32 cellular contexts compared by ENCODE assay signal in the genomic region with DNA sequence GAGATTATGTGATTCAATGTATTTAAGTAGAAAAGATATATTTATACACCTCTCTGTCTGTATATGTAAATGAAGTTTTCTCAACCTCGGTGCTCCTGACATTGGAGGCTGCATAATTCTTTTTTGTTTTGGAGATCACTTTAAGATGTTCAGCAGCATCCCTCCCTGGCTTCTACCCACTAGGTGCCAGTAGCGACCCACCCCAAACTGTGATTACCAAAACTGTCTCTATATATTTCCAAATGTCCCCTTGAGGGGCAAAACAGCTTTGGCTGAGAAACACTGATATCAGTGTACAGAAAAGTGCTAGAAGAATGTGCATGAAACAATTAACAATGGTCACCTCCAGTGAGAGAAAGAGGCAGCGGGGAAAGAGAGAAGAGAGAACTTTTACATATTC. TPM values are rescaled to one million over a fixed set of nuclear protein-coding genes. Genes with fewer than 3 reads are reported as not detected.
DNase-seq lines count a peak whose midpoint lies in the region; ATAC-seq and TF ChIP-seq lines count a peak whose summit lies in the region.
"Had no signal": no experiment of that assay in that cellular context is flagged by ENCODE, and none has a peak within 500 bp of the region (broad histone marks: within the 10 kb centered on the region; RNA-seq: fewer than 3 reads in every experiment).

No MANE protein-coding gene starts in this region.

- 40 to 60% methylated on average over 3 of the region's 3 CpGs for WGBS in thyroid gland, 2 donors

- H3K36me3 Mint-ChIP-seq in brain (peaks cover 45% of the 10 kb centered on the region), type B pancreatic cell (no peaks in the 10 kb centered on the region)
- H3K36me3 Mint-ChIP-seq in natural killer cell treated with Interleukin-12 subunit alpha and Interleukin-12 subunit beta and Interleukin-15 and Interleukin-18, amount 100 ng/mL, for 72 hours: no peaks in the 10 kb centered on the region
- H3K36me3 Mint-ChIP-seq: naive thymus-derived CD8-positive, alpha-beta T cell; T-cell had no signal

- H3K4me3 Mint-ChIP-seq in brain (peak overlapping the region in 1 of 5 experiments; percentile 21), type B pancreatic cell (no peak overlapping the region)
- H3K4me3 Mint-ChIP-seq in natural killer cell treated with Interleukin-12 subunit alpha and Interleukin-12 subunit beta and Interleukin-15 and Interleukin-18, amount 100 ng/mL, for 72 hours: no peak overlapping the region
- H3K4me3 Mint-ChIP-seq: activated naive CD4-positive, alpha-beta T cell treated with anti-CD3 and anti-CD28 coated beads for 36 hours; activated T-cell treated with anti-CD3 and anti-CD28 coated beads, Interleukin-2, amount 50 U/mL, for 24 hours; effector memory CD8-positive, alpha-beta T cell; mesothelial cell of epicardium; naive thymus-derived CD8-positive, alpha-beta T cell; T-cell had no signal

- ATAC-seq in natural killer cell treated with Interleukin-12 subunit alpha and Interleukin-12 subunit beta and Interleukin-15 and Interleukin-18, amount 100 ng/mL, for 72 hours: no peak
- ATAC-seq: effector memory CD8-positive, alpha-beta T cell; HCT116; left lung; naive thymus-derived CD8-positive, alpha-beta T cell; pancreas; T-cell had no signal

- H3K27ac Mint-ChIP-seq in brain (peak overlapping the region in 2 of 5 experiments; percentile 43 to 64), type B pancreatic cell (no peak overlapping the region)
- no peak overlapping the region for H3K27ac Mint-ChIP-seq in natural killer cell treated with Interleukin-12 subunit alpha and Interleukin-12 subunit beta and Interleukin-15 and Interleukin-18, amount 100 ng/mL, for 72 hours
- H3K27ac Mint-ChIP-seq: activated naive CD4-positive, alpha-beta T cell treated with anti-CD3 and anti-CD28 coated beads for 36 hours; activated T-cell treated with anti-CD3 and anti-CD28 coated beads, Interleukin-2, amount 50 U/mL, for 24 hours; effector memory CD8-positive, alpha-beta T cell; mesothelial cell of epicardium; naive thymus-derived CD8-positive, alpha-beta T cell; T-cell had no signal

- no peak for TF ChIP-seq POLR2A in thyroid gland (IDR thresholded peaks at IDR 0.05)

- H3K27me3 Mint-ChIP-seq in brain (no peaks in the 10 kb centered on the region), type B pancreatic cell (peaks cover 3% of the 10 kb centered on the region)
- H3K27me3 Mint-ChIP-seq in natural killer cell treated with Interleukin-12 subunit alpha and Interleukin-12 subunit beta and Interleukin-15 and Interleukin-18, amount 100 ng/mL, for 72 hours: peaks cover 0 to 2% of the 10 kb centered on the region in 2 donors
- H3K27me3 Mint-ChIP-seq: effector memory CD8-positive, alpha-beta T cell; naive thymus-derived CD8-positive, alpha-beta T cell had no signal

- TF ChIP-seq CTCF in brain (conservative IDR thresholded peaks at IDR 0.05) (peak; percentile 42 to 54), type B pancreatic cell (conservative IDR thresholded peaks at IDR 0.05) (peak; percentile 64), thyroid gland (IDR thresholded peaks at IDR 0.05) (no peak)

- no peaks in the 10 kb centered on the region for H3K4me1 ChIP-seq in thyroid gland
- H3K4me1 ChIP-seq: BLaER1 treated with 17β-estradiol and CSF1 and Interleukin-3, amounts not matched to agents 10 nM and 100 nM; breast epithelium; esophagus muscularis mucosa; left lung; pancreas; right atrium auricular region had no signal

- no peaks in the 10 kb centered on the region for H3K27me3 ChIP-seq in thyroid gland
- H3K27me3 ChIP-seq: right atrium auricular region had no signal

- no peak overlapping the region for H3K4me3 ChIP-seq in thyroid gland (replicated peaks in 1 of 3)
- H3K4me3 ChIP-seq: BLaER1 treated with 17β-estradiol and CSF1 and Interleukin-3, amounts not matched to agents 10 nM and 100 nM; breast epithelium; esophagus muscularis mucosa; left lung; pancreas; right atrium auricular region had no signal

- peak; percentile 1 for DNase-seq in NCI-H446 treated with DMSO at 0.1 percent for 48 hours (lab: John Stamatoyannopoulos, UW)
- no peak for DNase-seq in NCI-H446 (lab: John Stamatoyannopoulos, UW)
- DNase-seq in NCI-H1694 (lab: John Stamatoyannopoulos, UW): peak; percentile 4
- no peak for DNase-seq in type B pancreatic cell (ENCODE audit: extremely low spot score, unreplicated experiment)
- no peak for DNase-seq in natural killer cell treated with Interleukin-12 subunit alpha and Interleukin-12 subunit beta and Interleukin-15 and Interleukin-18, amount 100 ng/mL, for 72 hours (ENCODE audit: low spot score)
- DNase-seq in thyroid gland: no peak
- no peak for DNase-seq in T1000 (lab: John Stamatoyannopoulos, UW)
- DNase-seq: activated CD4-positive, alpha-beta T cell treated with anti-CD3 and anti-CD28 coated beads for 48 hours; activated naive CD4-positive, alpha-beta T cell treated with anti-CD3 and anti-CD28 coated beads for 36 hours; activated T-cell treated with anti-CD3 and anti-CD28 coated beads, Interleukin-2, amount 50 U/mL, for 24 hours; Calu3; effector memory CD8-positive, alpha-beta T cell; hippocampal formation; Karpas-422; left lung; naive thymus-derived CD8-positive, alpha-beta T cell; NCI-H2107; NCI-H82; OCI-M1; pancreas; T-cell had no signal

- peaks cover 0 to 7% (median 0%) of the 10 kb centered on the region in 5 experiments for H3K9me3 Mint-ChIP-seq in brain
- H3K9me3 Mint-ChIP-seq in type B pancreatic cell: no peaks in the 10 kb centered on the region
- no peaks in the 10 kb centered on the region for H3K9me3 Mint-ChIP-seq in natural killer cell treated with Interleukin-12 subunit alpha and Interleukin-12 subunit beta and Interleukin-15 and Interleukin-18, amount 100 ng/mL, for 72 hours
- H3K9me3 Mint-ChIP-seq: activated naive CD4-positive, alpha-beta T cell treated with anti-CD3 and anti-CD28 coated beads for 36 hours; activated T-cell treated with anti-CD3 and anti-CD28 coated beads, Interleukin-2, amount 50 U/mL, for 24 hours; effector memory CD8-positive, alpha-beta T cell; naive thymus-derived CD8-positive, alpha-beta T cell; T-cell had no signal

- H3K4me1 Mint-ChIP-seq in brain (peaks cover 60% of the 10 kb centered on the region), type B pancreatic cell (ENCODE audit: unreplicated experiment) (no peaks in the 10 kb centered on the region)
- H3K4me1 Mint-ChIP-seq in natural killer cell treated with Interleukin-12 subunit alpha and Interleukin-12 subunit beta and Interleukin-15 and Interleukin-18, amount 100 ng/mL, for 72 hours (ENCODE audit: low read depth in 2 of 2): no peaks in the 10 kb centered on the region
- H3K4me1 Mint-ChIP-seq: mesothelial cell of epicardium; naive thymus-derived CD8-positive, alpha-beta T cell; T-cell had no signal

- H3K9me3 ChIP-seq in thyroid gland: no peaks in the 10 kb centered on the region
- H3K9me3 ChIP-seq: breast epithelium, esophagus muscularis mucosa, left lung, pancreas, right atrium auricular region had no signal

- no peaks in the 10 kb centered on the region for H3K36me3 ChIP-seq in thyroid gland
- H3K36me3 ChIP-seq: BLaER1 treated with 17β-estradiol and CSF1 and Interleukin-3, amounts not matched to agents 10 nM and 100 nM; breast epithelium; esophagus muscularis mucosa; left lung; pancreas; right atrium auricular region had no signal

- no peak overlapping the region for H3K27ac ChIP-seq in thyroid gland
- H3K27ac ChIP-seq: BLaER1 treated with 17β-estradiol and CSF1 and Interleukin-3, amounts not matched to agents 10 nM and 100 nM; breast epithelium; esophagus muscularis mucosa; left lung; pancreas; right atrium auricular region had no signal

- intact Hi-C loops in thyroid gland (cut with DNase I): no loop called here

RNA-seq across cellular contexts. Expression of a gene that starts 51.2 kb away (rescaled TPM):
- polyA plus RNA-seq in brain (ENCODE audit: insufficient read depth, low read depth, low replicate concordance): 19.2 TPM
- total RNA-seq in type B pancreatic cell (ENCODE audit: low replicate concordance): 21.4 and 41.4 TPM in 2 replicates
- not detected for total RNA-seq in natural killer cell treated with Interleukin-12 subunit alpha and Interleukin-12 subunit beta and Interleukin-15 and Interleukin-18, amount 100 ng/mL, for 72 hours
- not detected for total RNA-seq in thyroid gland
- total RNA-seq: activated CD8-positive, alpha-beta memory T cell treated with anti-CD3 and anti-CD28 coated beads for 36 hours; activated naive CD4-positive, alpha-beta T cell treated with anti-CD3 and anti-CD28 coated beads for 36 hours; Calu3; Daoy; left lung; naive thymus-derived CD8-positive, alpha-beta T cell; right atrium auricular region; subcutaneous adipose tissue; T-cell; ureter had no signal
- polyA plus RNA-seq: naive thymus-derived CD8-positive, alpha-beta T cell had no signal

Comparison
In these comparisons a context has a peak if more than half of its experiments do, and no peak if none do; other contexts are left out.
1. DNase-seq: peak in NCI-H446 treated with DMSO at 0.1 percent for 48 hours (single experiment) and NCI-H1694 (single experiment); none in NCI-H446 (0 of 2), type B pancreatic cell (single experiment), natural killer cell treated with Interleukin-12 subunit alpha and Interleukin-12 subunit beta and Interleukin-15 and Interleukin-18, amount 100 ng/mL, for 72 hours (single experiment), thyroid gland (0 of 2) and T1000 (single experiment).
2. CTCF ChIP-seq: peak in brain (2 of 2) and type B pancreatic cell (single experiment); none in thyroid gland (0 of 6).
3. RNA of a gene that starts 51.2 kb away (total RNA-seq): 21.4 to 41.4 TPM in type B pancreatic cell; not detected in natural killer cell treated with Interleukin-12 subunit alpha and Interleukin-12 subunit beta and Interleukin-15 and Interleukin-18, amount 100 ng/mL, for 72 hours and not detected in thyroid gland; every median in the first group is over 10 times any median in the second.